ENCODE assay signal across 16 cellular contexts in the genomic region with DNA sequence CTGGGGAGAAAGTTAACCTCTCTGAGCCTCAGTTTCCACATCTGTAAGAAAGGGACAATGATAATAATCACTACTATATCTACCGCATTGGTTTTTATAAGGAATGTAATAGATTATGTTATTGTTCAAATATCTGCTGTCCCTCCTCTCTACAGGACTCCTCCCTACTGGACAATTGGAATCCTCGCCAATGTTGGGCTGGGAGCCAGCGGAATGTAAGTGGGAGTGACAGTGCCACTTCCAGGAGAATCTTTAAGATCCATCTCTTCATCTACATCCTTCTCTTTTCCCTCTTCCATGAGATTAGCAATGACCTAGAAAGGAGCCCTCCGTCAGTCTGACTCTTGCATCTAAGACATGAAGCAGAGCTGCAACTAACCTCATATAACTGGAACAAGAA.
A peak's percentile ranks its signal among the peaks of the same experiment; 100 is the strongest.
DNase-seq lines count a peak whose midpoint lies in the region; FAIRE-seq and TF ChIP-seq lines count a peak whose summit lies in the region.
"Had no signal": no experiment of that assay in that cellular context is flagged by ENCODE, and none has a peak within 500 bp of the region (broad histone marks: within the 10 kb centered on the region; RNA-seq: fewer than 3 reads in every experiment).

No MANE protein-coding gene starts in this region.

- no peak overlapping the region for H3K4me3 ChIP-seq in coronary artery
- H3K4me3 ChIP-seq in WERI-Rb-1 (ENCODE audit: low read depth, low read length), result no peak overlapping the region
- H3K4me3 ChIP-seq in kidney (ENCODE audit: low read length in 2 of 2), result no peak overlapping the region
- H3K4me3 ChIP-seq: GM23338 had no signal

- no peaks in the 10 kb centered on the region for H3K9me3 ChIP-seq in WERI-Rb-1 (ENCODE audit: severe bottlenecking)
- no peaks in the 10 kb centered on the region for H3K9me3 ChIP-seq in kidney (ENCODE audit: control insufficient read depth in 1 of 2, low read length in 2 of 2)

- no peaks in the 10 kb centered on the region for H3K27me3 ChIP-seq in WERI-Rb-1 (ENCODE audit: insufficient read depth, low read depth, severe bottlenecking)

- H3K27ac ChIP-seq in coronary artery (no peak overlapping the region), temporal lobe (ENCODE audit: low read depth, low read length) (peak overlapping the region; percentile 50), WERI-Rb-1 (no peak overlapping the region), kidney (ENCODE audit: low read depth in 2 of 2, low read length in 2 of 2) (no peak overlapping the region)

- FAIRE-seq in kidney (lab: Jason Lieb, UNC), result no peak
- FAIRE-seq: GM12891, GM18507 had no signal

- intact Hi-C loops in kidney (cut with DNase I), result no loop called here

- no peaks in the 10 kb centered on the region for H3K4me1 ChIP-seq in kidney (ENCODE audit: control insufficient read depth in 1 of 2, insufficient read depth in 1 of 2, low read depth in 1 of 2, low read length in 2 of 2)

- DNase-seq in RPMI7951 (ENCODE audit: low read depth) (peak; percentile 53), coronary artery (ENCODE audit: low spot score) (peak; percentile 9), WERI-Rb-1 (no peak), middle frontal gyrus (ENCODE audit: extremely low spot score, low spot score) (no peak), kidney (no peak)
- DNase-seq: Calu3; CD4-positive, alpha-beta memory T cell; COR-L47; DMS53; DMS79 treated with DMSO at 0.1 percent for 48 hours; GF-D8; H9 had no signal

- H3K9ac ChIP-seq in kidney (ENCODE audit: low read length in 2 of 2), result no peak overlapping the region

- TF ChIP-seq CTCF in coronary artery (IDR thresholded peaks at IDR 0.05) (no peak), WERI-Rb-1 (IDR thresholded peaks at IDR 0.05; ENCODE audit: low read depth, low read length) (no peak), kidney (IDR thresholded peaks at IDR 0.05; ENCODE audit: borderline replicate concordance, extremely low read depth, insufficient read depth) (no peak)

- H3K36me3 ChIP-seq in WERI-Rb-1 (no peaks in the 10 kb centered on the region), kidney (ENCODE audit: control insufficient read depth in 1 of 2, insufficient read depth in 2 of 2, low read length in 2 of 2) (no peaks in the 10 kb centered on the region)

Comparison
In these comparisons a context has a peak if more than half of its experiments do, and no peak if none do; other contexts are left out.
1. DNase-seq: peak in RPMI7951 (single experiment) and coronary artery (single experiment); none in WERI-Rb-1 (single experiment), middle frontal gyrus (single experiment) and kidney (single experiment).